2 cellular contexts compared by ENCODE assay signal in the genomic region with DNA sequence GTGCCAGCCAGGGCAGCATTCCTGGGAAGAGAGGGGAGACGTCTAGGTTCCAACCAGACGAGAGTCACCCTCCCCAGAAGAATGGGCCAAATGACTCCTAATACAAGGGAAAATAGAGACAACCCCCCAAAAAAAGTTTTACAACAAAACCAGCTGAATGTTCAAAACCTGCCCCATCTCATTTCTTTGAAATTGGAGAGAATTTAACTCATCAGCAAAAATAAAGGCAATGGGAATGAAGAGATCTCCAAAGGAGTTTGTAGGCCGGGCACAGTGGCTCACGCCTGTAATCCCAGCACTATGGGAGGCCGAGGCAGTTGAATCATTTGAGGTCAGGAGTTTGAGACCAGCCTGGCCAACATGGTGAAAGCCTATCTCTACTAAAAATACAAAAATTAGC.
TF ChIP-seq lines count a peak whose summit lies in the region.

No MANE protein-coding gene starts in this region.

TF ChIP-seq in HepG2, 621 proteins besides CTCF, POLR2A, EP300 and RAD21:
- TF ChIP-seq LBX2 (CRISPR knock-in tag; IDR thresholded peaks at IDR 0.05; ENCODE audit: borderline replicate concordance) (no peak), TOE1 (CRISPR knock-in tag; IDR thresholded peaks at IDR 0.05) (no peak), SIX1 (CRISPR knock-in tag; IDR thresholded peaks at IDR 0.05; ENCODE audit: borderline replicate concordance) (no peak), ZNF562 (CRISPR knock-in tag; IDR thresholded peaks at IDR 0.05; ENCODE audit: borderline replicate concordance) (no peak), ZMYM3 (CRISPR knock-in tag; IDR thresholded peaks at IDR 0.05) (no peak), NFKBIZ (CRISPR knock-in tag; IDR thresholded peaks at IDR 0.05) (no peak), SP2 (CRISPR knock-in tag; IDR thresholded peaks at IDR 0.05) (no peak), ZNF251 (CRISPR knock-in tag; IDR thresholded peaks at IDR 0.05) (no peak), ZNF292 (CRISPR knock-in tag; IDR thresholded peaks at IDR 0.05; ENCODE audit: borderline replicate concordance, low read depth) (no peak), MAFK (conservative IDR thresholded peaks at IDR 0.05 in 1 of 2, IDR thresholded peaks at IDR 0.05 in 1 of 2; ENCODE audit: low read length in 2 of 2) (peak; percentile 58 to 67; a peak in 3 of 4 replicates), ZNF891 (CRISPR knock-in tag; IDR thresholded peaks at IDR 0.05) (no peak), MAFF (IDR thresholded peaks at IDR 0.05; ENCODE audit: low read depth, low read length) (peak; percentile 70), ZNF121 (CRISPR knock-in tag; IDR thresholded peaks at IDR 0.05) (no peak), ZNF280B (CRISPR knock-in tag; IDR thresholded peaks at IDR 0.05; ENCODE audit: borderline replicate concordance) (no peak), RXRA (CRISPR knock-in tag; IDR thresholded peaks at IDR 0.05) (no peak), JDP2 (CRISPR knock-in tag; IDR thresholded peaks at IDR 0.05; ENCODE audit: borderline replicate concordance) (no peak)
- TF ChIP-seq, protein P1, sequence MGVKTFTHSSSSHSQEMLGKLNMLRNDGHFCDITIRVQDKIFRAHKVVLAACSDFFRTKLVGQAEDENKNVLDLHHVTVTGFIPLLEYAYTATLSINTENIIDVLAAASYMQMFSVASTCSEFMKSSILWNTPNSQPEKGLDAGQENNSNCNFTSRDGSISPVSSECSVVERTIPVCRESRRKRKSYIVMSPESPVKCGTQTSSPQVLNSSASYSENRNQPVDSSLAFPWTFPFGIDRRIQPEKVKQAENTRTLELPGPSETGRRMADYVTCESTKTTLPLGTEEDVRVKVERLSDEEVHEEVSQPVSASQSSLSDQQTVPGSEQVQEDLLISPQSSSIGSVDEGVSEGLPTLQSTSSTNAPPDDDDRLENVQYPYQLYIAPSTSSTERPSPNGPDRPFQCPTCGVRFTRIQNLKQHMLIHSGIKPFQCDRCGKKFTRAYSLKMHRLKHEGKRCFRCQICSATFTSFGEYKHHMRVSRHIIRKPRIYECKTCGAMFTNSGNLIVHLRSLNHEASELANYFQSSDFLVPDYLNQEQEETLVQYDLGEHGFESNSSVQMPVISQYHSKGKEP (CRISPR knock-in tag; IDR thresholded peaks at IDR 0.05) = no peak
- TF ChIP-seq, protein P2, sequence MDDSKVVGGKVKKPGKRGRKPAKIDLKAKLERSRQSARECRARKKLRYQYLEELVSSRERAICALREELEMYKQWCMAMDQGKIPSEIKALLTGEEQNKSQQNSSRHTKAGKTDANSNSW (CRISPR knock-in tag; IDR thresholded peaks at IDR 0.05; ENCODE audit: borderline replicate concordance) = no peak

TF ChIP-seq in K562, 482 proteins besides CTCF, POLR2A, EP300 and RAD21:
- no peak for TF ChIP-seq ZNF184 (CRISPR knock-in tag; IDR thresholded peaks at IDR 0.05)
- TF ChIP-seq MAFG (tag; conservative IDR thresholded peaks at IDR 0.05) = 0 out of 2 replicates have a peak, but pooled peaks have one; percentile 7
- no peak for TF ChIP-seq PHB (CRISPR knock-in tag; IDR thresholded peaks at IDR 0.05)
- no peak for TF ChIP-seq ZNF12 (CRISPR knock-in tag; IDR thresholded peaks at IDR 0.05)
- TF ChIP-seq POLR2AphosphoS2 (IDR thresholded peaks at IDR 0.05; ENCODE audit: low read length) = no peak
- TF ChIP-seq, protein P3, sequence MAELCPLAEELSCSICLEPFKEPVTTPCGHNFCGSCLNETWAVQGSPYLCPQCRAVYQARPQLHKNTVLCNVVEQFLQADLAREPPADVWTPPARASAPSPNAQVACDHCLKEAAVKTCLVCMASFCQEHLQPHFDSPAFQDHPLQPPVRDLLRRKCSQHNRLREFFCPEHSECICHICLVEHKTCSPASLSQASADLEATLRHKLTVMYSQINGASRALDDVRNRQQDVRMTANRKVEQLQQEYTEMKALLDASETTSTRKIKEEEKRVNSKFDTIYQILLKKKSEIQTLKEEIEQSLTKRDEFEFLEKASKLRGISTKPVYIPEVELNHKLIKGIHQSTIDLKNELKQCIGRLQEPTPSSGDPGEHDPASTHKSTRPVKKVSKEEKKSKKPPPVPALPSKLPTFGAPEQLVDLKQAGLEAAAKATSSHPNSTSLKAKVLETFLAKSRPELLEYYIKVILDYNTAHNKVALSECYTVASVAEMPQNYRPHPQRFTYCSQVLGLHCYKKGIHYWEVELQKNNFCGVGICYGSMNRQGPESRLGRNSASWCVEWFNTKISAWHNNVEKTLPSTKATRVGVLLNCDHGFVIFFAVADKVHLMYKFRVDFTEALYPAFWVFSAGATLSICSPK (IDR thresholded peaks at IDR 0.05; ENCODE audit: borderline replicate concordance) = no peak
- no peak for TF ChIP-seq SMAD2 (IDR thresholded peaks at IDR 0.05; ENCODE audit: low read depth, low read length)
- no peak for TF ChIP-seq ARID3B (CRISPR knock-in tag; IDR thresholded peaks at IDR 0.05; ENCODE audit: borderline replicate concordance)
- TF ChIP-seq, protein P4, sequence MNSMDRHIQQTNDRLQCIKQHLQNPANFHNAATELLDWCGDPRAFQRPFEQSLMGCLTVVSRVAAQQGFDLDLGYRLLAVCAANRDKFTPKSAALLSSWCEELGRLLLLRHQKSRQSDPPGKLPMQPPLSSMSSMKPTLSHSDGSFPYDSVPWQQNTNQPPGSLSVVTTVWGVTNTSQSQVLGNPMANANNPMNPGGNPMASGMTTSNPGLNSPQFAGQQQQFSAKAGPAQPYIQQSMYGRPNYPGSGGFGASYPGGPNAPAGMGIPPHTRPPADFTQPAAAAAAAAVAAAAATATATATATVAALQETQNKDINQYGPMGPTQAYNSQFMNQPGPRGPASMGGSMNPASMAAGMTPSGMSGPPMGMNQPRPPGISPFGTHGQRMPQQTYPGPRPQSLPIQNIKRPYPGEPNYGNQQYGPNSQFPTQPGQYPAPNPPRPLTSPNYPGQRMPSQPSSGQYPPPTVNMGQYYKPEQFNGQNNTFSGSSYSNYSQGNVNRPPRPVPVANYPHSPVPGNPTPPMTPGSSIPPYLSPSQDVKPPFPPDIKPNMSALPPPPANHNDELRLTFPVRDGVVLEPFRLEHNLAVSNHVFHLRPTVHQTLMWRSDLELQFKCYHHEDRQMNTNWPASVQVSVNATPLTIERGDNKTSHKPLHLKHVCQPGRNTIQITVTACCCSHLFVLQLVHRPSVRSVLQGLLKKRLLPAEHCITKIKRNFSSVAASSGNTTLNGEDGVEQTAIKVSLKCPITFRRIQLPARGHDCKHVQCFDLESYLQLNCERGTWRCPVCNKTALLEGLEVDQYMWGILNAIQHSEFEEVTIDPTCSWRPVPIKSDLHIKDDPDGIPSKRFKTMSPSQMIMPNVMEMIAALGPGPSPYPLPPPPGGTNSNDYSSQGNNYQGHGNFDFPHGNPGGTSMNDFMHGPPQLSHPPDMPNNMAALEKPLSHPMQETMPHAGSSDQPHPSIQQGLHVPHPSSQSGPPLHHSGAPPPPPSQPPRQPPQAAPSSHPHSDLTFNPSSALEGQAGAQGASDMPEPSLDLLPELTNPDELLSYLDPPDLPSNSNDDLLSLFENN (IDR thresholded peaks at IDR 0.05; ENCODE audit: low read depth in 2 of 2, low read length in 2 of 2) = no peak
- TF ChIP-seq TEAD2 (tag; IDR thresholded peaks at IDR 0.05) = no peak
- TF ChIP-seq RBM39 (optimal IDR thresholded peaks at IDR 0.05; ENCODE audit: low read depth, low read length) = no peak
- TF ChIP-seq ELF4 (CRISPR knock-in tag; IDR thresholded peaks at IDR 0.05) = no peak
- TF ChIP-seq CBX5 (IDR thresholded peaks at IDR 0.05; ENCODE audit: borderline replicate concordance, low read depth) = no peak
- no peak for TF ChIP-seq THRAP3 (IDR thresholded peaks at IDR 0.05; ENCODE audit: borderline replicate concordance)
- no peak for TF ChIP-seq CTBP1 (IDR thresholded peaks at IDR 0.05; ENCODE audit: borderline replicate concordance)
- TF ChIP-seq C11orf30 (IDR thresholded peaks at IDR 0.05; ENCODE audit: low read depth) = 0 out of 2 replicates have a peak, but pooled peaks have one; percentile 47
- TF ChIP-seq, protein P5, sequence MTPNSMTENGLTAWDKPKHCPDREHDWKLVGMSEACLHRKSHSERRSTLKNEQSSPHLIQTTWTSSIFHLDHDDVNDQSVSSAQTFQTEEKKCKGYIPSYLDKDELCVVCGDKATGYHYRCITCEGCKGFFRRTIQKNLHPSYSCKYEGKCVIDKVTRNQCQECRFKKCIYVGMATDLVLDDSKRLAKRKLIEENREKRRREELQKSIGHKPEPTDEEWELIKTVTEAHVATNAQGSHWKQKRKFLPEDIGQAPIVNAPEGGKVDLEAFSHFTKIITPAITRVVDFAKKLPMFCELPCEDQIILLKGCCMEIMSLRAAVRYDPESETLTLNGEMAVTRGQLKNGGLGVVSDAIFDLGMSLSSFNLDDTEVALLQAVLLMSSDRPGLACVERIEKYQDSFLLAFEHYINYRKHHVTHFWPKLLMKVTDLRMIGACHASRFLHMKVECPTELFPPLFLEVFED (CRISPR knock-in tag; conservative IDR thresholded peaks at IDR 0.05) = no peak
- TF ChIP-seq KLF1 (tag; IDR thresholded peaks at IDR 0.05) = no peak
- TF ChIP-seq DMBX1 (CRISPR knock-in tag; IDR thresholded peaks at IDR 0.05; ENCODE audit: borderline replicate concordance) = no peak
- TF ChIP-seq ZNF445 (CRISPR knock-in tag; IDR thresholded peaks at IDR 0.05; ENCODE audit: low read depth) = no peak
- no peak for TF ChIP-seq NCOA6 (IDR thresholded peaks at IDR 0.05)
- peak; percentile 63 for TF ChIP-seq ZNF316 (IDR thresholded peaks at IDR 0.05)
